27 cellular contexts compared by ENCODE assay signal in genomic region chr12:113655479-113655878, GRCh38.
DNase-seq lines count a peak whose midpoint lies in the region; ATAC-seq, FAIRE-seq and TF ChIP-seq lines count a peak whose summit lies in the region.
"Had no signal": no experiment of that assay in that cellular context is flagged by ENCODE, and none has a peak within 500 bp of the region (broad histone marks: within the 10 kb centered on the region; RNA-seq: fewer than 3 reads in every experiment).

No MANE protein-coding gene starts in this region.

- H3K9me3 ChIP-seq in K562 (replicated peaks; ENCODE audit: control insufficient read depth, insufficient read depth, low read depth, low read length), result peaks cover 13% of the 10 kb centered on the region
- H3K9me3 ChIP-seq: BE2C, Caco-2 had no signal

- no peak overlapping the region for H3K9ac ChIP-seq in K562 (ENCODE audit: insufficient read depth in 1 of 2, low read depth in 2 of 2, low read length in 2 of 2)
- H3K9ac ChIP-seq: BLaER1; BLaER1 treated with 17β-estradiol and CSF1 and Interleukin-3, amounts not matched to agents 10 nM and 100 nM had no signal

- no peak overlapping the region for H3K27ac ChIP-seq in K562 (ENCODE audit: extremely low read depth, low read depth, low read length)
- H3K27ac ChIP-seq: 22Rv1; A549; BLaER1; BLaER1 treated with 17β-estradiol and CSF1 and Interleukin-3, amounts not matched to agents 10 nM and 100 nM; C4-2B had no signal

- H3K79me2 ChIP-seq in K562 (ENCODE audit: control insufficient read depth, insufficient read depth, low read length), result no peaks in the 10 kb centered on the region

- peaks cover 3% of the 10 kb centered on the region in 2 experiments; a peak in 3 of 5 replicates for H3K4me1 ChIP-seq in K562 (replicated peaks in 1 of 2; ENCODE audit: control insufficient read depth in 2 of 2, insufficient read depth in 2 of 2, low read length in 2 of 2)
- H3K4me1 ChIP-seq: A549; BE2C; BLaER1; BLaER1 treated with 17β-estradiol and CSF1 and Interleukin-3, amounts not matched to agents 10 nM and 100 nM had no signal

- no peak for TF ChIP-seq CTCF in K562 (IDR thresholded peaks at IDR 0.05 in 2 of 3, conservative IDR thresholded peaks at IDR 0.05 in 1 of 3; ENCODE audit: insufficient read depth in 2 of 3, low read depth in 1 of 3, low read length in 3 of 3)

- CTCF ChIA-PET in K562 (lab: Yijun Ruan, JAX; ENCODE audit: low intra/inter-chr PET ratio), result no interaction called here

- no peaks in the 10 kb centered on the region for H3K36me3 ChIP-seq in K562 (ENCODE audit: control insufficient read depth, insufficient read depth, low read length)
- H3K36me3 ChIP-seq: BE2C; BLaER1; BLaER1 treated with 17β-estradiol and CSF1 and Interleukin-3, amounts not matched to agents 10 nM and 100 nM had no signal

- H3K4me2 ChIP-seq in K562 (ENCODE audit: insufficient read depth, low read length), result no peak overlapping the region
- H3K4me2 ChIP-seq: A549; BLaER1; BLaER1 treated with 17β-estradiol and CSF1 and Interleukin-3, amounts not matched to agents 10 nM and 100 nM had no signal

- DNase-seq in K562 (ENCODE audit: extremely low read depth in 1 of 4, low spot score in 3 of 4), result no peak
- DNase-seq: 8988T; AML-193; BE2C; C1 segment of cervical spinal cord; Caco-2; Calu3; CD4-positive, alpha-beta memory T cell; CD4-positive, alpha-beta T cell; CD4-positive, CD25-positive, alpha-beta regulatory T cell; CD8-positive, alpha-beta memory T cell; CD8-positive, alpha-beta T cell; COR-L47; DMS 273 treated with DMSO at 0.1 percent for 48 hours; DMS153; DMS79; DMS79 treated with DMSO at 0.1 percent for 48 hours; DND-41; EL had no signal

- in situ Hi-C loops in K562 (cut with MboI), result no loop called here

- 25% methylated on average over 3 of the region's 3 CpGs for WGBS in K562 (ENCODE audit: insufficient coverage, low coverage, missing lambda C conversion rate)

- POLR2A ChIA-PET in K562 (lab: Yijun Ruan, JAX), result interaction anchor here (0.6 kb wide), 1 partner anchor 8 kb away, joined by 3 read pairs; no protein-coding TSS in a partner anchor

- no peaks in the 10 kb centered on the region for H4K20me1 ChIP-seq in K562 (replicated peaks; ENCODE audit: control insufficient read depth, insufficient read depth, low read length)
- H4K20me1 ChIP-seq: BLaER1; BLaER1 treated with 17β-estradiol and CSF1 and Interleukin-3, amounts not matched to agents 10 nM and 100 nM had no signal

- no peak overlapping the region for H3K4me3 ChIP-seq in K562
- H3K4me3 ChIP-seq: A549; BLaER1; BLaER1 treated with 17β-estradiol and CSF1 and Interleukin-3, amounts not matched to agents 10 nM and 100 nM had no signal

- H3K9me1 ChIP-seq in K562 (ENCODE audit: control insufficient read depth, insufficient read depth, low read length), result no peaks in the 10 kb centered on the region

- no peak for TF ChIP-seq EP300 in K562 (IDR thresholded peaks at IDR 0.05; ENCODE audit: low read length)

- no peak for TF ChIP-seq RAD21 in K562 (CRISPR knock-in tag; conservative IDR thresholded peaks at IDR 0.05 in 1 of 2, IDR thresholded peaks at IDR 0.05 in 1 of 2)

- FAIRE-seq in K562 (lab: Jason Lieb, UNC), result no peak
- FAIRE-seq: A204.1, A549, D721Med had no signal

- intact Hi-C loops in K562 (cut with micrococcal nuclease), result no loop called here

- no peaks in the 10 kb centered on the region for H3K27me3 ChIP-seq in K562 (ENCODE audit: control insufficient read depth in 2 of 2, insufficient read depth in 2 of 2, low read length in 2 of 2)
- H3K27me3 ChIP-seq: BLaER1; BLaER1 treated with 17β-estradiol and CSF1 and Interleukin-3, amounts not matched to agents 10 nM and 100 nM had no signal

- H2AFZ ChIP-seq in K562 (ENCODE audit: low read depth, low read length), result no peak overlapping the region

- no TSS peak for BruUV-seq in K562 (replicated peaks; lab: Mats Ljungman, UMichigan)

- TF ChIP-seq POLR2A in K562 (conservative IDR thresholded peaks at IDR 0.05), result no peak

- ATAC-seq in K562 (peak; percentile 52; the same call in 2 of the 3 replicates), HG02885 (IDR thresholded peaks at IDR 0.05; ENCODE audit: poor library complexity, unreplicated experiment) (no peak)
- ATAC-seq: A549; CD8-positive, alpha-beta T cell had no signal

TF ChIP-seq in K562, 482 proteins besides CTCF, POLR2A, EP300 and RAD21:
- TF ChIP-seq ADNP (tag; IDR thresholded peaks at IDR 0.05), result no peak
- TF ChIP-seq TRIM24 (IDR thresholded peaks at IDR 0.05), result peak in 1 of 2 experiments; percentile 60; a peak in 1 of 4 replicates
- TF ChIP-seq ZNF830 (CRISPR knock-in tag; IDR thresholded peaks at IDR 0.05), result no peak
- TF ChIP-seq CEBPG (CRISPR knock-in tag; IDR thresholded peaks at IDR 0.05), result peak; percentile 79
- peak in 1 of 2 experiments; percentile 67; a peak in 1 of 4 replicates for TF ChIP-seq CEBPG (tag; conservative IDR thresholded peaks at IDR 0.05 in 1 of 2, IDR thresholded peaks at IDR 0.05 in 1 of 2)
- TF ChIP-seq FIP1L1 (IDR thresholded peaks at IDR 0.05; ENCODE audit: low read depth, low read length, poor library complexity, severe bottlenecking), result no peak
- no peak for TF ChIP-seq E4F1 (CRISPR knock-in tag; IDR thresholded peaks at IDR 0.05; ENCODE audit: borderline replicate concordance)
